ENCODE assay signal across 16 cellular contexts in genomic region chr10:109737009-109737408, GRCh38.
"Had no signal": no experiment of that assay in that cellular context is flagged by ENCODE, and none has a peak within 500 bp of the region (broad histone marks: within the 10 kb centered on the region; RNA-seq: fewer than 3 reads in every experiment).

No MANE protein-coding gene starts in this region.

- H3K9me3 ChIP-seq: colonic mucosa, esophagus muscularis mucosa, gastrocnemius medialis, left lung, lower lobe of right lung, mucosa of descending colon had no signal

- ATAC-seq: foreskin keratinocyte, heart right ventricle, left cardiac atrium, left lung, left ventricle myocardium superior, lower lobe of right lung, mucosa of descending colon had no signal

- H3K4me1 ChIP-seq: colonic mucosa, esophagus muscularis mucosa, foreskin keratinocyte, gastrocnemius medialis, heart right ventricle, left lung, lower lobe of right lung had no signal

- DNase-seq: colonic mucosa; cortex of kidney; effector CD8-positive, alpha-beta T cell; foreskin keratinocyte; gastrocnemius medialis; glutamatergic neuron; head of caudate nucleus; heart right ventricle; hippocampal formation; left cardiac atrium; left lung; left ventricle myocardium superior; lower lobe of right lung; mesenchymal stem cell; mucosa of descending colon had no signal

- H3K36me3 ChIP-seq: colonic mucosa, esophagus muscularis mucosa, gastrocnemius medialis, heart right ventricle, left lung, lower lobe of right lung had no signal

- H3K4me3 ChIP-seq: colonic mucosa, esophagus muscularis mucosa, gastrocnemius medialis, heart right ventricle, left lung, lower lobe of right lung, mucosa of descending colon had no signal

- H3K27ac ChIP-seq: colonic mucosa, esophagus muscularis mucosa, foreskin keratinocyte, heart right ventricle, left lung, lower lobe of right lung had no signal

- H3K27me3 ChIP-seq: colonic mucosa, esophagus muscularis mucosa, foreskin keratinocyte, gastrocnemius medialis, left lung had no signal
